8 cellular contexts compared by ENCODE assay signal in genomic region chr14:102279688-102280348, GRCh38. TPM values are rescaled to one million over a fixed set of nuclear protein-coding genes. Genes with fewer than 3 reads are reported as not detected.
DNase-seq lines count a peak whose midpoint lies in the region; ATAC-seq lines count a peak whose summit lies in the region.

No MANE protein-coding gene starts in this region.

- no peaks in the 10 kb centered on the region for H3K27me3 ChIP-seq in adipocyte (replicated peaks; ENCODE audit: control insufficient read depth, insufficient read depth, low read length)

- no peaks in the 10 kb centered on the region for H3K4me1 Mint-ChIP-seq in immature natural killer cell

- peaks cover 16% of the 10 kb centered on the region for H3K4me1 ChIP-seq in adipocyte (ENCODE audit: control insufficient read depth, insufficient read depth, low read length)

- peaks cover 4% of the 10 kb centered on the region for H3K36me3 ChIP-seq in adipocyte (ENCODE audit: control insufficient read depth, insufficient read depth, low read length, severe bottlenecking)

- H3K27ac Mint-ChIP-seq in immature natural killer cell: no peak overlapping the region

- DNase-seq in stimulated activated CD4-positive, alpha-beta T cell treated with anti-CD3 and anti-CD28 coated beads, Interleukin-1b, Interleukin-23, amount 100 ng/mL, for 48 hours: peak; percentile 35
- no peak for DNase-seq in stimulated activated CD4-positive, alpha-beta T cell treated with anti-CD3 and anti-CD28 coated beads, Interleukin-12 subunit alpha, Interleukin-12 subunit beta, amount 100 ng/mL, for 4 hours
- DNase-seq in adipocyte (ENCODE audit: low read depth): peak; percentile 84
- DNase-seq in iris pigment epithelial cell (ENCODE audit: low read depth): peak; percentile 99
- no peak for DNase-seq in NCI-H2196 (lab: John Stamatoyannopoulos, UW; ENCODE audit: unreplicated experiment)
- DNase-seq in immature natural killer cell: no peak

- no peak overlapping the region for H3K4me3 Mint-ChIP-seq in immature natural killer cell

- no peaks in the 10 kb centered on the region for H3K36me3 Mint-ChIP-seq in immature natural killer cell

- no peaks in the 10 kb centered on the region for H3K9me3 ChIP-seq in adipocyte (ENCODE audit: control insufficient read depth, low read length)

- no peak for ATAC-seq in GM18498 (IDR thresholded peaks at IDR 0.05; ENCODE audit: unreplicated experiment)
- no peak for ATAC-seq in GM21381 (IDR thresholded peaks at IDR 0.05; ENCODE audit: unreplicated experiment)

- H3K9me3 Mint-ChIP-seq in immature natural killer cell: no peaks in the 10 kb centered on the region

- H3K4me3 ChIP-seq in adipocyte (ENCODE audit: low read length): no peak overlapping the region

- peak overlapping the region; percentile 27 for H3K9ac ChIP-seq in adipocyte (ENCODE audit: low read length)

- peaks cover 0 to 4% (median 0%) of the 10 kb centered on the region in 3 donors for H3K27me3 Mint-ChIP-seq in immature natural killer cell (ENCODE audit: low read depth in 3 of 3)

RNA-seq across cellular contexts. Expression of gene MOK, which starts 25.1 kb away (rescaled TPM):
- 1 to 10 TPM; 1.8 to 4.9 (median 3.2) TPM for polyA plus RNA-seq in immature natural killer cell

RNA-seq across cellular contexts. Expression of gene ZNF839, which starts 39.7 kb away (rescaled TPM):
- polyA plus RNA-seq in immature natural killer cell: 1 to 10 TPM; 1.4 to 3.8 (median 2.2) TPM

Comparison
In these comparisons a context has a peak if more than half of its experiments do, and no peak if none do; other contexts are left out.
1. DNase-seq: peak in stimulated activated CD4-positive, alpha-beta T cell treated with anti-CD3 and anti-CD28 coated beads, Interleukin-1b, Interleukin-23, amount 100 ng/mL, for 48 hours (single experiment), adipocyte (single experiment) and iris pigment epithelial cell (single experiment); none in stimulated activated CD4-positive, alpha-beta T cell treated with anti-CD3 and anti-CD28 coated beads, Interleukin-12 subunit alpha, Interleukin-12 subunit beta, amount 100 ng/mL, for 4 hours (single experiment), NCI-H2196 (single experiment) and immature natural killer cell (0 of 3).